ENCODE assay signal across 29 cellular contexts in the genomic region with DNA sequence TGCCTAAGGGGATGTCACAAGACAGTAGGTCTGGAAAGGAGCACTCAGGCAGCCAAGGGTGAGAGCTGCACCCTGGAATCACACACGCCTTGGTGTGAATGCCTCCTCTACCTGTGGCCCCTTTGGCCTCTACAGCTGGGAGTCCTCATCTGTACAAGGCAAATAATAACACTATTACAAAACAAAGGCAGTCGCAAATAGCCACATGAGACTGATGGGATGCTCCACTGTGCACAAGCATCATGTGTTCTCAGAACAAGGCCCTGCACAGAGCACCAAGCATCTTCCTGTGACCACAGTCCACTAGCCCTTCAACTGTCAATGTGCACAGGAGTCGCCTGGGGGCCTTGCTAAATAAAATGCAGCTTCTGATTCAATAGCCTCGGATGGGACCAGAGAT.
"Had no signal": no experiment of that assay in that cellular context is flagged by ENCODE, and none has a peak within 500 bp of the region (broad histone marks: within the 10 kb centered on the region; RNA-seq: fewer than 3 reads in every experiment).

No MANE protein-coding gene starts in this region.

- H3K27me3 ChIP-seq: neural progenitor cell, ovary, right lobe of liver, sigmoid colon, thyroid gland, tibial nerve had no signal

- H3K9me3 ChIP-seq: neutrophil, ovary, psoas muscle, right lobe of liver, sigmoid colon, stomach, thoracic aorta, thyroid gland, tibial nerve, upper lobe of left lung had no signal

- H3K27me3 Mint-ChIP-seq: progenitor cell of endocrine pancreas had no signal

- H3K4me1 Mint-ChIP-seq: stimulated activated effector memory CD8-positive, alpha-beta T cell treated with anti-CD3 and anti-CD28 coated beads, Interleukin-12 subunit alpha, Interleukin-12 subunit beta, amount 100 ng/mL, for 72 hours had no signal

- H3K36me3 Mint-ChIP-seq: naive thymus-derived CD8-positive, alpha-beta T cell; natural killer cell treated with Interleukin-12 subunit alpha and Interleukin-12 subunit beta and Interleukin-15 and Interleukin-18, amount 100 ng/mL, for 72 hours; neural progenitor cell; stimulated activated effector memory CD8-positive, alpha-beta T cell treated with anti-CD3 and anti-CD28 coated beads, Interleukin-12 subunit alpha, Interleukin-12 subunit beta, amount 100 ng/mL, for 72 hours; stimulated activated naive B cell treated with anti-CD40 and anti-IgM and Interleukin-4, amounts not matched to agents 10 μg/mL and 1 μg/mL and 100 μg/mL, for 72 hours had no signal

- H3K4me2 ChIP-seq: neural progenitor cell had no signal

- H3K4me3 ChIP-seq: neural progenitor cell, ovary, psoas muscle, right lobe of liver, sigmoid colon, stomach, thoracic aorta, thyroid gland, tibial nerve, upper lobe of left lung had no signal

- H3K79me2 ChIP-seq: parathyroid adenoma had no signal

- H3K36me3 ChIP-seq: neural progenitor cell, neutrophil, ovary, right lobe of liver, sigmoid colon, stomach, thoracic aorta, thyroid gland, tibial nerve, upper lobe of left lung had no signal

- DNase-seq: naive B cell; naive thymus-derived CD8-positive, alpha-beta T cell; nucleus accumbens; ovary; posterior cingulate gyrus; psoas muscle; right cardiac atrium; right lobe of liver; sigmoid colon; small intestine; stimulated activated CD4-positive, alpha-beta T cell treated with anti-CD3 and anti-CD28 coated beads, Interleukin-15, amount 100 ng/mL, for 24 hours; stimulated activated CD4-positive, alpha-beta T cell treated with anti-CD3 and anti-CD28 coated beads, Interleukin-2, amount 100 ng/mL, for 24 hours; stimulated activated CD4-positive, alpha-beta T cell treated with anti-CD3 and anti-CD28 coated beads, Interleukin-2, amount 100 ng/mL, for 48 hours; stimulated activated CD4-positive, alpha-beta T cell treated with anti-CD3 and anti-CD28 coated beads, Interleukin-4, amount 100 ng/mL, for 24 hours; stimulated activated naive B cell treated with anti-CD40 and anti-IgM and Interleukin-4, amounts not matched to agents 10 μg/mL and 1 μg/mL and 100 μg/mL, for 72 hours; stimulated activated naive CD4-positive, alpha-beta T cell treated with Interleukin-2 at 50 U/mL for 16 hours; stomach; thyroid gland; trophoblast cell had no signal

- H3K4me3 Mint-ChIP-seq: naive thymus-derived CD8-positive, alpha-beta T cell; natural killer cell treated with Interleukin-12 subunit alpha and Interleukin-12 subunit beta and Interleukin-15 and Interleukin-18, amount 100 ng/mL, for 72 hours; neural progenitor cell; stimulated activated effector memory CD8-positive, alpha-beta T cell treated with anti-CD3 and anti-CD28 coated beads, Interleukin-12 subunit alpha, Interleukin-12 subunit beta, amount 100 ng/mL, for 72 hours; stimulated activated naive B cell treated with anti-CD40 and anti-IgM and Interleukin-4, amounts not matched to agents 10 μg/mL and 1 μg/mL and 100 μg/mL, for 72 hours; stimulated activated naive CD8-positive, alpha-beta T cell treated with anti-CD3 and anti-CD28 coated beads, Interleukin-15, Interleukin-2, amounts not matched to agents 100 ng/mL and 50 ng/mL, for 24 hours had no signal

- H3K27ac ChIP-seq: neural progenitor cell, neutrophil, ovary, parathyroid adenoma, psoas muscle, right lobe of liver, sigmoid colon, stomach, thyroid gland, tibial nerve, upper lobe of left lung had no signal

- H2AFZ ChIP-seq: neural progenitor cell, parathyroid adenoma had no signal

- H3K27ac Mint-ChIP-seq: naive B cell; naive thymus-derived CD8-positive, alpha-beta T cell; natural killer cell treated with Interleukin-12 subunit alpha and Interleukin-12 subunit beta and Interleukin-15 and Interleukin-18, amount 100 ng/mL, for 72 hours; neural progenitor cell; progenitor cell of endocrine pancreas; stimulated activated effector memory CD8-positive, alpha-beta T cell treated with anti-CD3 and anti-CD28 coated beads, Interleukin-12 subunit alpha, Interleukin-12 subunit beta, amount 100 ng/mL, for 72 hours; stimulated activated naive B cell treated with anti-CD40 and anti-IgM and Interleukin-4, amounts not matched to agents 10 μg/mL and 1 μg/mL and 100 μg/mL, for 72 hours; stimulated activated naive CD8-positive, alpha-beta T cell treated with anti-CD3 and anti-CD28 coated beads, Interleukin-15, Interleukin-2, amounts not matched to agents 100 ng/mL and 50 ng/mL, for 24 hours had no signal

- H3K4me1 ChIP-seq: psoas muscle had no signal

- H3K9me3 Mint-ChIP-seq: naive B cell; naive thymus-derived CD8-positive, alpha-beta T cell; natural killer cell treated with Interleukin-12 subunit alpha and Interleukin-12 subunit beta and Interleukin-15 and Interleukin-18, amount 100 ng/mL, for 72 hours; neural progenitor cell; stimulated activated effector memory CD8-positive, alpha-beta T cell treated with anti-CD3 and anti-CD28 coated beads, Interleukin-12 subunit alpha, Interleukin-12 subunit beta, amount 100 ng/mL, for 72 hours; stimulated activated naive B cell treated with anti-CD40 and anti-IgM and Interleukin-4, amounts not matched to agents 10 μg/mL and 1 μg/mL and 100 μg/mL, for 72 hours; stimulated activated naive CD8-positive, alpha-beta T cell treated with anti-CD3 and anti-CD28 coated beads, Interleukin-15, Interleukin-2, amounts not matched to agents 100 ng/mL and 50 ng/mL, for 24 hours had no signal
